9 cellular contexts compared by ENCODE assay signal in genomic region chr9:113349044-113349433, GRCh38. TPM values are rescaled to one million over a fixed set of nuclear protein-coding genes. Genes with fewer than 3 reads are reported as not detected.
DNase-seq lines count a peak whose midpoint lies in the region; ATAC-seq and TF ChIP-seq lines count a peak whose summit lies in the region.
"Had no signal": no experiment of that assay in that cellular context is flagged by ENCODE, and none has a peak within 500 bp of the region (broad histone marks: within the 10 kb centered on the region; RNA-seq: fewer than 3 reads in every experiment).

No MANE protein-coding gene starts in this region.

- ATAC-seq in stimulated activated memory B cell treated with anti-CD40 and anti-IgM and Interleukin-4, amounts not matched to agents 10 μg/mL and 1 μg/mL and 100 μg/mL, for 72 hours = no peak
- ATAC-seq in SK-N-SH treated with all-trans-retinoic acid at 6 μM for 48 hours = no peak

- H3K4me1 Mint-ChIP-seq in T-helper 2 cell treated with Interferon-gamma antibody and Interleukin-4, amounts not matched to agents 5 μg/mL and 100 μg/mL, for 36 hours (ENCODE audit: low read depth) = peaks cover 40% of the 10 kb centered on the region
- peaks cover 29% of the 10 kb centered on the region for H3K4me1 Mint-ChIP-seq in stimulated activated memory B cell treated with anti-CD40 and anti-IgM and Interleukin-4, amounts not matched to agents 10 μg/mL and 1 μg/mL and 100 μg/mL, for 72 hours

- no peak for TF ChIP-seq POLR2A in tibial nerve (IDR thresholded peaks at IDR 0.05)

- H3K27ac Mint-ChIP-seq in T-helper 2 cell treated with Interferon-gamma antibody and Interleukin-4, amounts not matched to agents 5 μg/mL and 100 μg/mL, for 36 hours = peak overlapping the region; percentile 66
- H3K27ac Mint-ChIP-seq in stimulated activated memory B cell treated with anti-CD40 and anti-IgM and Interleukin-4, amounts not matched to agents 10 μg/mL and 1 μg/mL and 100 μg/mL, for 72 hours = no peak overlapping the region

- WGBS in tibial nerve, 2 donors = 36 to 44% methylated on average over 12 of the region's 12 CpGs

- H4K20me1 ChIP-seq in SU-DHL-6 (ENCODE audit: low read depth, low read length) = no peaks in the 10 kb centered on the region

- no peaks in the 10 kb centered on the region for H3K36me3 ChIP-seq in SU-DHL-6 (ENCODE audit: low read length)
- H3K36me3 ChIP-seq in tibial nerve = no peaks in the 10 kb centered on the region

- TF ChIP-seq CTCF in SU-DHL-6 (IDR thresholded peaks at IDR 0.05; ENCODE audit: insufficient read depth, low read length, poor library complexity, severe bottlenecking) = no peak
- no peak for TF ChIP-seq CTCF in tibial nerve (IDR thresholded peaks at IDR 0.05)

- no peak overlapping the region for H3K9ac ChIP-seq in SU-DHL-6 (ENCODE audit: low read length)

- H3K4me2 ChIP-seq in SU-DHL-6 (ENCODE audit: low read depth, low read length, poor library complexity, severe bottlenecking) = peak overlapping the region; percentile 44

- no peaks in the 10 kb centered on the region for H3K27me3 Mint-ChIP-seq in T-helper 2 cell treated with Interferon-gamma antibody and Interleukin-4, amounts not matched to agents 5 μg/mL and 100 μg/mL, for 36 hours (ENCODE audit: low read depth)
- H3K27me3 Mint-ChIP-seq in stimulated activated memory B cell treated with anti-CD40 and anti-IgM and Interleukin-4, amounts not matched to agents 10 μg/mL and 1 μg/mL and 100 μg/mL, for 72 hours = peaks cover 26% of the 10 kb centered on the region

- no peak for TF ChIP-seq EP300 in tibial nerve (IDR thresholded peaks at IDR 0.05)

- H3K9me3 Mint-ChIP-seq in T-helper 2 cell treated with Interferon-gamma antibody and Interleukin-4, amounts not matched to agents 5 μg/mL and 100 μg/mL, for 36 hours = no peaks in the 10 kb centered on the region
- H3K9me3 Mint-ChIP-seq in stimulated activated memory B cell treated with anti-CD40 and anti-IgM and Interleukin-4, amounts not matched to agents 10 μg/mL and 1 μg/mL and 100 μg/mL, for 72 hours = no peaks in the 10 kb centered on the region

- H3K4me3 Mint-ChIP-seq in T-helper 2 cell treated with Interferon-gamma antibody and Interleukin-4, amounts not matched to agents 5 μg/mL and 100 μg/mL, for 36 hours = peak overlapping the region; percentile 71
- H3K4me3 Mint-ChIP-seq in stimulated activated memory B cell treated with anti-CD40 and anti-IgM and Interleukin-4, amounts not matched to agents 10 μg/mL and 1 μg/mL and 100 μg/mL, for 72 hours = peak overlapping the region; percentile 74

- H3K79me2 ChIP-seq in SU-DHL-6 (ENCODE audit: insufficient read depth, low read length) = no peaks in the 10 kb centered on the region

- H3K27ac ChIP-seq in SU-DHL-6 (ENCODE audit: low read depth, low read length) (no peak overlapping the region), tibial nerve (no peak overlapping the region)

- H3K36me3 Mint-ChIP-seq in T-helper 2 cell treated with Interferon-gamma antibody and Interleukin-4, amounts not matched to agents 5 μg/mL and 100 μg/mL, for 36 hours (ENCODE audit: low read depth) = peaks cover 5% of the 10 kb centered on the region
- no peaks in the 10 kb centered on the region for H3K36me3 Mint-ChIP-seq in stimulated activated memory B cell treated with anti-CD40 and anti-IgM and Interleukin-4, amounts not matched to agents 10 μg/mL and 1 μg/mL and 100 μg/mL, for 72 hours

- H3K9me2 ChIP-seq in SU-DHL-6 (replicated peaks; ENCODE audit: insufficient read depth, low read length) = no peaks in the 10 kb centered on the region

- H3K4me3 ChIP-seq in SU-DHL-6 (ENCODE audit: insufficient read depth, low read length, poor library complexity, severe bottlenecking) = no peak overlapping the region
- peak overlapping the region; percentile 31 for H3K4me3 ChIP-seq in iPS-11a (ENCODE audit: low read depth, low read length)
- peak overlapping the region in 2 of 4 donors; percentile 45 to 55 for H3K4me3 ChIP-seq in tibial nerve

- H3K27me3 ChIP-seq in SU-DHL-6 (ENCODE audit: low read length) (no peaks in the 10 kb centered on the region), tibial nerve (peaks cover 0 to 34% of the 10 kb centered on the region in 2 donors)

- H3K9me3 ChIP-seq in SU-DHL-6 (ENCODE audit: insufficient read depth, low read length) (no peaks in the 10 kb centered on the region), tibial nerve (no peaks in the 10 kb centered on the region)

- H3F3A ChIP-seq in SU-DHL-6 (ENCODE audit: insufficient read depth) = no peaks in the 10 kb centered on the region

- peaks cover 0 to 22% (median 13%) of the 10 kb centered on the region in 4 donors for H3K4me1 ChIP-seq in tibial nerve

- no peak for DNase-seq in T-helper 2 cell treated with Interferon-gamma antibody and Interleukin-4, amounts not matched to agents 5 μg/mL and 100 μg/mL, for 36 hours (ENCODE audit: low spot score)
- no peak for DNase-seq in T-helper 2 cell
- DNase-seq in tibial nerve (ENCODE audit: low spot score in 2 of 2) = no peak
- DNase-seq in midbrain (lab: John Stamatoyannopoulos, UW) = no peak
- DNase-seq: SIG-M5 had no signal

- no peak overlapping the region for H2AFZ ChIP-seq in SU-DHL-6 (ENCODE audit: low read depth, low read length, severe bottlenecking)

TF ChIP-seq in SK-N-SH treated with all-trans-retinoic acid at 6 μM for 48 hours, 23 proteins besides CTCF, POLR2A, EP300 and RAD21:
- TF ChIP-seq ZNF8 (CRISPR knock-in tag; IDR thresholded peaks at IDR 0.05) (no peak), RARB (CRISPR knock-in tag; IDR thresholded peaks at IDR 0.05) (no peak)

RNA-seq across cellular contexts. Expression of gene BSPRY, which starts 0.3 kb away (rescaled TPM):
- under 1 TPM in 3 of 4 donors, not detected in 1; 0.21 to 0.59 (median 0.30) TPM for total RNA-seq in tibial nerve

RNA-seq across cellular contexts. Expression of gene WDR31, which starts 9.0 kb away (rescaled TPM):
- total RNA-seq in tibial nerve = 1 to 10 TPM in 3 of 4 donors, under 1 TPM in 1; 0.60 to 2.8 (median 1.4) TPM

RNA-seq across cellular contexts. Expression of gene HDHD3, which starts 27.7 kb away (rescaled TPM):
- total RNA-seq in tibial nerve = 10 to 100 TPM; 19.7 to 53.5 (median 25.7) TPM

RNA-seq across cellular contexts. Expression of gene RNF183, which starts 45.9 kb away (rescaled TPM):
- under 1 TPM in 1 of 4 donors, not detected in 3; 0.20 TPM for total RNA-seq in tibial nerve

RNA-seq across cellular contexts. Expression of gene ALAD, which starts 52.0 kb away (rescaled TPM):
- 10 to 100 TPM; 36.3 to 80.4 (median 46.8) TPM for total RNA-seq in tibial nerve
